In genomic region chr2:236719192-236719635, GRCh38 we compare ENCODE assay signal across 17 cellular contexts.
DNase-seq lines count a peak whose midpoint lies in the region; ATAC-seq and TF ChIP-seq lines count a peak whose summit lies in the region.
"Had no signal": no experiment of that assay in that cellular context is flagged by ENCODE, and none has a peak within 500 bp of the region (broad histone marks: within the 10 kb centered on the region; RNA-seq: fewer than 3 reads in every experiment).

No MANE protein-coding gene starts in this region.

- H3K4me2 ChIP-seq in neuronal stem cell (ENCODE audit: insufficient read depth, low read length, poor library complexity, severe bottlenecking) = no peak overlapping the region
- H3K4me2 ChIP-seq: BLaER1 had no signal

- no peak for TF ChIP-seq POLR2A in heart left ventricle (IDR thresholded peaks at IDR 0.05)

- H3K4me3 ChIP-seq in heart left ventricle (no peak overlapping the region), right cardiac atrium (ENCODE audit: low read length) (no peak overlapping the region), neuronal stem cell (ENCODE audit: low read length in 2 of 2) (no peak overlapping the region)
- H3K4me3 ChIP-seq: BLaER1, GM12878, GM23248, HAP-1 had no signal

- H3K9me3 ChIP-seq in heart left ventricle (no peaks in the 10 kb centered on the region), right cardiac atrium (ENCODE audit: control insufficient read depth, low read length) (no peaks in the 10 kb centered on the region), neuronal stem cell (replicated peaks in 1 of 2; ENCODE audit: control insufficient read depth in 2 of 2, insufficient read depth in 1 of 2, low read depth in 1 of 2, low read length in 2 of 2) (no peaks in the 10 kb centered on the region)
- H3K9me3 ChIP-seq: BLaER1, HAP-1 had no signal

- H3K4ac ChIP-seq in neuronal stem cell (ENCODE audit: low read length) = no peak overlapping the region

- TF ChIP-seq CTCF in heart left ventricle (IDR thresholded peaks at IDR 0.05) = no peak

- ATAC-seq in heart left ventricle (peak; percentile 43 to 67 (median 62)), right cardiac atrium (peak; percentile 49 to 87), left cardiac atrium (no peak), GM21526 (IDR thresholded peaks at IDR 0.05; ENCODE audit: low FRiP score, unreplicated experiment) (no peak)
- ATAC-seq: GM12878, HepG2 had no signal

- H3K23ac ChIP-seq in neuronal stem cell (ENCODE audit: low read depth, low read length, poor library complexity) = no peak overlapping the region

- H3K9ac ChIP-seq in neuronal stem cell (ENCODE audit: low read depth, low read length, poor library complexity) = no peak overlapping the region
- H3K9ac ChIP-seq: BLaER1, GM23248 had no signal

- H3K27ac ChIP-seq in heart left ventricle (peak overlapping the region in 1 of 12 donors; percentile 15), right cardiac atrium (ENCODE audit: low read length) (no peak overlapping the region), neuronal stem cell (replicated peaks; ENCODE audit: low read length) (no peak overlapping the region)
- H3K27ac ChIP-seq: BLaER1, GM23248 had no signal

- H2BK15ac ChIP-seq in neuronal stem cell (ENCODE audit: low read length) = no peak overlapping the region

- H3K27me3 ChIP-seq in heart left ventricle (peaks cover 0 to 3% (median 0%) of the 10 kb centered on the region in 9 donors), right cardiac atrium (ENCODE audit: control insufficient read depth, insufficient read depth) (no peaks in the 10 kb centered on the region), neuronal stem cell (ENCODE audit: control insufficient read depth in 3 of 3, insufficient read depth in 3 of 3, low read depth in 1 of 3, low read length in 3 of 3) (no peaks in the 10 kb centered on the region)
- H3K27me3 ChIP-seq: BLaER1 had no signal

- DNase-seq in heart left ventricle (peak in 1 of 5 donors; percentile 50), cardiac septum (ENCODE audit: low spot score) (no peak), right cardiac atrium (peak in 2 of 3 donors; percentile 28 to 55), left cardiac atrium (no peak), neuronal stem cell (ENCODE audit: low spot score) (no peak), RKO (ENCODE audit: low spot score) (no peak)
- DNase-seq: 8988T; CD4-positive, alpha-beta memory T cell; DMS53; DND-41; EL; GM23248 had no signal

- 66 to 75% (median 72%) methylated on average over 9 of the region's 9 CpGs for WGBS in heart left ventricle, 4 donors
- whole genome bisulfite sequencing in right cardiac atrium = 67% methylated on average over 9 of the region's 9 CpGs
- whole genome bisulfite sequencing in neuronal stem cell (ENCODE audit: extremely low coverage in 2 of 2, insufficient read length in 2 of 2, insufficient replicate concordance in 1 of 2), 2 donors = no CpG with 5 or more reads among the region's 9 CpGs

- peak overlapping the region; percentile 39 for H2AK5ac ChIP-seq in neuronal stem cell (ENCODE audit: low read depth, low read length)

- no peak overlapping the region for H2BK120ac ChIP-seq in neuronal stem cell (ENCODE audit: low read depth, low read length)

- H4K91ac ChIP-seq in neuronal stem cell (ENCODE audit: low read depth, low read length, poor library complexity) = no peak overlapping the region

- H2AFZ ChIP-seq in neuronal stem cell (ENCODE audit: low read length) = peak overlapping the region; percentile 5
- H2AFZ ChIP-seq: GM23248 had no signal

- H3K79me1 ChIP-seq in neuronal stem cell (ENCODE audit: low read depth, low read length) = no peaks in the 10 kb centered on the region

- H3K4me1 ChIP-seq in heart left ventricle = peaks cover 0 to 20% (median 5%) of the 10 kb centered on the region in 12 donors
- no peaks in the 10 kb centered on the region for H3K4me1 ChIP-seq in right cardiac atrium (ENCODE audit: control insufficient read depth, insufficient read depth, low read length)
- H3K4me1 ChIP-seq in neuronal stem cell (ENCODE audit: control insufficient read depth in 2 of 2, insufficient read depth in 1 of 2, low read depth in 1 of 2, low read length in 2 of 2) = peaks cover 17 to 18% of the 10 kb centered on the region in 2 donors
- H3K4me1 ChIP-seq: HAP-1 had no signal

- no peak overlapping the region for H4K8ac ChIP-seq in neuronal stem cell (ENCODE audit: low read depth, low read length)

- H3K14ac ChIP-seq in neuronal stem cell (ENCODE audit: low read length) = no peak overlapping the region

- H3K18ac ChIP-seq in neuronal stem cell (ENCODE audit: low read length) = peak overlapping the region; percentile 22

- no peak overlapping the region for H2BK12ac ChIP-seq in neuronal stem cell (ENCODE audit: low read length)

- intact Hi-C loops in heart left ventricle (cut with DNase I) (loop anchor here in 1 of 10 donors (5.0 kb wide), 1 partner anchor 42 kb away; no protein-coding TSS in a partner anchor), cardiac septum (cut with DNase I) (no loop called here), right cardiac atrium (cut with DNase I) (no loop called here), left cardiac atrium (cut with DNase I) (no loop called here)

- H3K36me3 ChIP-seq in heart left ventricle = no peaks in the 10 kb centered on the region
- no peaks in the 10 kb centered on the region for H3K36me3 ChIP-seq in neuronal stem cell (replicated peaks in 1 of 2; ENCODE audit: control insufficient read depth in 2 of 2, insufficient read depth in 2 of 2, low read length in 2 of 2)
- H3K36me3 ChIP-seq: BLaER1, HAP-1 had no signal

- no peak overlapping the region for H2BK5ac ChIP-seq in neuronal stem cell (ENCODE audit: low read length)

Comparison
In these comparisons a context has a peak if more than half of its experiments do, and no peak if none do; other contexts are left out.
1. ATAC-seq: peak in heart left ventricle (4 of 4) and right cardiac atrium (2 of 2); none in left cardiac atrium (0 of 2) and GM21526 (single experiment).
2. DNase-seq: peak in right cardiac atrium (2 of 3); none in cardiac septum (single experiment), left cardiac atrium (single experiment), neuronal stem cell (single experiment) and RKO (single experiment).